ENCODE assay signal across 34 cellular contexts in genomic region chr1:185785586-185785985, GRCh38. TPM values are rescaled to one million over a fixed set of nuclear protein-coding genes. Genes with fewer than 3 reads are reported as not detected.
"Had no signal": no experiment of that assay in that cellular context is flagged by ENCODE, and none has a peak within 500 bp of the region (broad histone marks: within the 10 kb centered on the region; RNA-seq: fewer than 3 reads in every experiment).

No MANE protein-coding gene starts in this region.

- H3K27ac ChIP-seq: adrenal gland, breast epithelium, esophagus muscularis mucosa, foreskin keratinocyte, gastrocnemius medialis, heart left ventricle had no signal

- ATAC-seq: activated CD4-positive, alpha-beta T cell treated with anti-CD3 and anti-CD28 coated beads for 36 hours; activated CD8-positive, alpha-beta memory T cell treated with anti-CD3 and anti-CD28 coated beads, Interleukin-2, amount 10 ng/mL, durations not matched to agents 7 days and 5 days; activated CD8-positive, alpha-beta T cell treated with anti-CD3 and anti-CD28 coated beads, Interleukin-2, amount 10 ng/mL, durations not matched to agents 7 days and 5 days; activated naive CD8-positive, alpha-beta T cell treated with anti-CD3 and anti-CD28 coated beads, Interleukin-2, amount 50 U/mL, for 24 hours; effector memory CD8-positive, alpha-beta T cell; foreskin keratinocyte; gastrocnemius medialis; heart left ventricle had no signal

- H3K27me3 ChIP-seq: adrenal gland, breast epithelium, esophagus muscularis mucosa, foreskin keratinocyte, gastrocnemius medialis, heart left ventricle had no signal

- H3K9me3 ChIP-seq: adrenal gland, esophagus muscularis mucosa, gastrocnemius medialis had no signal

- DNase-seq: activated CD4-positive, alpha-beta memory T cell treated with anti-CD3 and anti-CD28 coated beads for 36 hours; activated CD4-positive, alpha-beta T cell treated with anti-CD3 and anti-CD28 coated beads for 36 hours; activated CD4-positive, alpha-beta T cell treated with anti-CD3 and anti-CD28 coated beads, Interleukin-2, amount 10 ng/mL, durations not matched to agents 24 days and 14 days; activated CD4-positive, CD25-positive, alpha-beta regulatory T cell; activated CD4-positive, CD25-positive, alpha-beta regulatory T cell treated with anti-CD3 and anti-CD28 coated beads, Interleukin-2, amount 50 U/mL, for 72 hours; activated CD8-positive, alpha-beta memory T cell treated with anti-CD3 and anti-CD28 coated beads, Interleukin-2, amount 10 ng/mL, durations not matched to agents 7 days and 5 days; activated CD8-positive, alpha-beta memory T cell treated with anti-CD3 and anti-CD28 coated beads, Interleukin-2, amount 50 U/mL, for 4 hours; activated CD8-positive, alpha-beta T cell treated with anti-CD3 and anti-CD28 coated beads, Interleukin-2, amount 10 ng/mL, durations not matched to agents 7 days and 5 days; activated effector memory CD4-positive, alpha-beta T cell treated with anti-CD3 and anti-CD28 coated beads, Interleukin-2, amount 50 U/mL, for 16 hours; activated naive CD4-positive, alpha-beta T cell treated with anti-CD3 and anti-CD28 coated beads for 36 hours; activated naive CD8-positive, alpha-beta T cell treated with anti-CD3 and anti-CD28 coated beads for 36 hours; activated naive CD8-positive, alpha-beta T cell treated with anti-CD3 and anti-CD28 coated beads, Interleukin-2, amount 50 U/mL, for 24 hours; activated T-cell treated with anti-CD3 and anti-CD28 coated beads, Interleukin-2, amount 50 U/mL, for 1 hour; activated T-cell treated with anti-CD3 and anti-CD28 coated beads, Interleukin-2, amount 50 U/mL, for 48 hours; adrenal gland; amygdala; aorta; cortex of kidney; dermis blood vessel endothelial cell; effector CD4-positive, alpha-beta T cell; effector memory CD8-positive, alpha-beta T cell; erythroblast; foreskin keratinocyte; gastrocnemius medialis; glutamatergic neuron; heart left ventricle; T-helper 2 cell had no signal

- H3K4me3 Mint-ChIP-seq: activated CD4-positive, alpha-beta memory T cell treated with anti-CD3 and anti-CD28 coated beads for 36 hours; activated CD4-positive, alpha-beta T cell treated with anti-CD3 and anti-CD28 coated beads for 36 hours; activated CD4-positive, alpha-beta T cell treated with anti-CD3 and anti-CD28 coated beads, Interleukin-2, amount 10 ng/mL, durations not matched to agents 24 days and 14 days; activated CD8-positive, alpha-beta memory T cell treated with anti-CD3 and anti-CD28 coated beads, Interleukin-2, amount 10 ng/mL, durations not matched to agents 7 days and 5 days; activated CD8-positive, alpha-beta T cell treated with anti-CD3 and anti-CD28 coated beads, Interleukin-2, amount 10 ng/mL, durations not matched to agents 7 days and 5 days; activated naive CD4-positive, alpha-beta T cell treated with anti-CD3 and anti-CD28 coated beads for 36 hours; activated naive CD4-positive, alpha-beta T cell treated with anti-CD3 and anti-CD28 coated beads, Interleukin-2, amount 50 U/mL, for 24 hours; activated naive CD8-positive, alpha-beta T cell treated with anti-CD3 and anti-CD28 coated beads for 36 hours; activated naive CD8-positive, alpha-beta T cell treated with anti-CD3 and anti-CD28 coated beads, Interleukin-2, amount 50 U/mL, for 24 hours; activated T-helper 1 cell treated with anti-CD3 and anti-CD28 coated beads, Interleukin-12 subunit alpha, Interleukin-12 subunit beta, Interleukin-2, Interleukin-4 antibody, amounts not matched to agents 30 ng/mL and 10 ng/mL and 1 ng/mL, durations not matched to agents 14 hours and 24 hours and 36 hours; brain; central memory CD8-positive, alpha-beta T cell; effector memory CD8-positive, alpha-beta T cell had no signal

- H3K4me1 ChIP-seq: adrenal gland, breast epithelium, foreskin keratinocyte had no signal

- H3K27ac Mint-ChIP-seq: activated CD4-positive, alpha-beta memory T cell treated with anti-CD3 and anti-CD28 coated beads for 36 hours; activated CD4-positive, alpha-beta T cell treated with anti-CD3 and anti-CD28 coated beads for 36 hours; activated CD4-positive, alpha-beta T cell treated with anti-CD3 and anti-CD28 coated beads, Interleukin-2, amount 10 ng/mL, durations not matched to agents 24 days and 14 days; activated CD8-positive, alpha-beta memory T cell treated with anti-CD3 and anti-CD28 coated beads, Interleukin-2, amount 10 ng/mL, durations not matched to agents 7 days and 5 days; activated CD8-positive, alpha-beta T cell treated with anti-CD3 and anti-CD28 coated beads, Interleukin-2, amount 10 ng/mL, durations not matched to agents 7 days and 5 days; activated naive CD4-positive, alpha-beta T cell treated with anti-CD3 and anti-CD28 coated beads for 36 hours; activated naive CD4-positive, alpha-beta T cell treated with anti-CD3 and anti-CD28 coated beads, Interleukin-2, amount 50 U/mL, for 24 hours; activated naive CD8-positive, alpha-beta T cell treated with anti-CD3 and anti-CD28 coated beads for 36 hours; activated naive CD8-positive, alpha-beta T cell treated with anti-CD3 and anti-CD28 coated beads, Interleukin-2, amount 50 U/mL, for 24 hours; activated T-helper 1 cell treated with anti-CD3 and anti-CD28 coated beads, Interleukin-12 subunit alpha, Interleukin-12 subunit beta, Interleukin-2, Interleukin-4 antibody, amounts not matched to agents 30 ng/mL and 10 ng/mL and 1 ng/mL, durations not matched to agents 14 hours and 24 hours and 36 hours; activated T-helper 2 cell treated with anti-CD3 and anti-CD28 coated beads, Interferon-gamma antibody, Interleukin-2, Interleukin-4, amounts not matched to agents 10 μg/mL and 5 μg/mL and 100 μg/mL, durations not matched to agents 14 hours and 24 hours and 36 hours; effector memory CD8-positive, alpha-beta T cell had no signal

- H3K4me3 ChIP-seq: adrenal gland, breast epithelium, esophagus muscularis mucosa, gastrocnemius medialis, heart left ventricle had no signal

- H3K9me3 Mint-ChIP-seq: activated CD4-positive, alpha-beta T cell treated with anti-CD3 and anti-CD28 coated beads, Interleukin-2, amount 10 ng/mL, durations not matched to agents 24 days and 14 days; activated naive CD4-positive, alpha-beta T cell treated with anti-CD3 and anti-CD28 coated beads for 36 hours; activated T-helper 1 cell treated with anti-CD3 and anti-CD28 coated beads, Interleukin-12 subunit alpha, Interleukin-12 subunit beta, Interleukin-2, Interleukin-4 antibody, amounts not matched to agents 30 ng/mL and 10 ng/mL and 1 ng/mL, durations not matched to agents 14 hours and 24 hours and 36 hours had no signal

- H3K36me3 Mint-ChIP-seq: activated CD4-positive, alpha-beta memory T cell treated with anti-CD3 and anti-CD28 coated beads for 36 hours; activated CD8-positive, alpha-beta memory T cell treated with anti-CD3 and anti-CD28 coated beads, Interleukin-2, amount 10 ng/mL, durations not matched to agents 7 days and 5 days; activated naive CD4-positive, alpha-beta T cell treated with anti-CD3 and anti-CD28 coated beads, Interleukin-2, amount 50 U/mL, for 24 hours; activated naive CD8-positive, alpha-beta T cell treated with anti-CD3 and anti-CD28 coated beads for 36 hours; brain had no signal

- H3K4me1 Mint-ChIP-seq: activated CD4-positive, alpha-beta T cell treated with anti-CD3 and anti-CD28 coated beads for 36 hours; activated CD4-positive, alpha-beta T cell treated with anti-CD3 and anti-CD28 coated beads, Interleukin-2, amount 10 ng/mL, durations not matched to agents 24 days and 14 days; activated CD8-positive, alpha-beta memory T cell treated with anti-CD3 and anti-CD28 coated beads, Interleukin-2, amount 10 ng/mL, durations not matched to agents 7 days and 5 days; activated naive CD4-positive, alpha-beta T cell treated with anti-CD3 and anti-CD28 coated beads, Interleukin-2, amount 50 U/mL, for 24 hours; activated naive CD8-positive, alpha-beta T cell treated with anti-CD3 and anti-CD28 coated beads for 36 hours; activated naive CD8-positive, alpha-beta T cell treated with anti-CD3 and anti-CD28 coated beads, Interleukin-2, amount 50 U/mL, for 24 hours; central memory CD8-positive, alpha-beta T cell had no signal

- H3K36me3 ChIP-seq: adrenal gland, breast epithelium, esophagus muscularis mucosa, gastrocnemius medialis, heart left ventricle had no signal

RNA-seq across cellular contexts. Expression of gene HMCN1, which starts 51.4 kb away (rescaled TPM):
- total RNA-seq: activated CD4-positive, alpha-beta memory T cell treated with anti-CD3 and anti-CD28 coated beads for 36 hours; activated CD4-positive, alpha-beta T cell treated with anti-CD3 and anti-CD28 coated beads, Interleukin-2, amount 10 ng/mL, durations not matched to agents 24 days and 14 days; activated T-helper 1 cell treated with anti-CD3 and anti-CD28 coated beads, Interleukin-12 subunit alpha, Interleukin-12 subunit beta, Interleukin-2, Interleukin-4 antibody, amounts not matched to agents 30 ng/mL and 10 ng/mL and 1 ng/mL, durations not matched to agents 14 hours and 24 hours and 36 hours had no signal
